Comparison of ENCODE assay signal across 1 cellular context in the genomic region with DNA sequence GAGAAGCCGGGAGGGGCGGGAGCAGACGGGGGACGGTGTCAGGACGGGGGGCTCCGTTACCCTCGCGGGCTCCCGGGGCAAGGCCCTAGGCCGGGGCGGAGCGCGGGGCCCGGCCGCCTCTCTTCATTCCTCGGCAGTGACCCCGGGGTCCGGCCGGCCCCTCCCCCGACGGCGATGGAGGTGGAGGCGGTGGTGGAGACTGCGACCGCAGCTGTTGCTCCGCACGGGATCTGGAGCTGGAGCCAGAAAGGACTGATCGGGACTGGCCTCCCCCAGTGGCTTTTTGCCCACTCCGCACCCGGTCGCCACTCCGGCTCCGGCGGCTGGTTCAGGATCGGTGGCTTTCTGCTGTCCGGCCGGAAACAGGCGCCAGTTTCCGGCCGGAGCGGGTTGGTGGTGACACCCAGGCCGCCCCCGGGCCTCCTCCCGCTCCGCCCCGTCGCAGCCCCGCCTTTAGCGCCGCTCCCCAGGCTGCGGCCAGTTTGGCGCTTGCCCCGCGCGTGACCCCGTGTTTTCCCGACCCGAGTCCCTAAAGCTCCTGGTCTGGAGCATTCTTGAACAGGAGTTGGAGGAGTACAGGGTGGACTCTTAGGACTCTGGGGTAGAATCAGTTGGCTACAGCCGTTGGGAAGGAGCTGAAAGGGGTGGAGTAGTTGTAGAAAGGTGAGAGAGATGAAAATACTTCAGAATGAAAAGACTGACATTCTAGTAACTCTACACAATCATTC.
TF ChIP-seq lines count a peak whose summit lies in the region.

Gene OTUD7B, minus strand, starts transcription at position 339 of the 728 bp plus-strand sequence. CDS start 33,216 bp downstream, outside the sequence.

TF ChIP-seq in K562, 482 proteins besides CTCF, POLR2A, EP300 and RAD21 (continued from another document):
- TF ChIP-seq, protein P1, sequence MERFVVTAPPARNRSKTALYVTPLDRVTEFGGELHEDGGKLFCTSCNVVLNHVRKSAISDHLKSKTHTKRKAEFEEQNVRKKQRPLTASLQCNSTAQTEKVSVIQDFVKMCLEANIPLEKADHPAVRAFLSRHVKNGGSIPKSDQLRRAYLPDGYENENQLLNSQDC (CRISPR knock-in tag; IDR thresholded peaks at IDR 0.05): peak; percentile 85; the same call in 1 of the 2 replicates
- peak; percentile 55; the same call in 1 of the 2 replicates for TF ChIP-seq MYC (IDR thresholded peaks at IDR 0.05; ENCODE audit: low read depth, low read length)
- TF ChIP-seq MYC (CRISPR knock-in tag; IDR thresholded peaks at IDR 0.05; ENCODE audit: borderline replicate concordance, low read depth): no peak
- peak; percentile 84 for TF ChIP-seq THAP12 (CRISPR knock-in tag; IDR thresholded peaks at IDR 0.05)
- no peak for TF ChIP-seq RBM15 (IDR thresholded peaks at IDR 0.05; ENCODE audit: insufficient read depth, low read length)
- TF ChIP-seq HNRNPL (IDR thresholded peaks at IDR 0.05; ENCODE audit: low read depth, low read length): peak; percentile 77; the same call in 1 of the 2 replicates
- no peak for TF ChIP-seq NR4A1 (CRISPR knock-in tag; IDR thresholded peaks at IDR 0.05)
- TF ChIP-seq NR4A1 (tag; IDR thresholded peaks at IDR 0.05): peak; percentile 27; the same call in 1 of the 2 replicates
- TF ChIP-seq, protein P2, sequence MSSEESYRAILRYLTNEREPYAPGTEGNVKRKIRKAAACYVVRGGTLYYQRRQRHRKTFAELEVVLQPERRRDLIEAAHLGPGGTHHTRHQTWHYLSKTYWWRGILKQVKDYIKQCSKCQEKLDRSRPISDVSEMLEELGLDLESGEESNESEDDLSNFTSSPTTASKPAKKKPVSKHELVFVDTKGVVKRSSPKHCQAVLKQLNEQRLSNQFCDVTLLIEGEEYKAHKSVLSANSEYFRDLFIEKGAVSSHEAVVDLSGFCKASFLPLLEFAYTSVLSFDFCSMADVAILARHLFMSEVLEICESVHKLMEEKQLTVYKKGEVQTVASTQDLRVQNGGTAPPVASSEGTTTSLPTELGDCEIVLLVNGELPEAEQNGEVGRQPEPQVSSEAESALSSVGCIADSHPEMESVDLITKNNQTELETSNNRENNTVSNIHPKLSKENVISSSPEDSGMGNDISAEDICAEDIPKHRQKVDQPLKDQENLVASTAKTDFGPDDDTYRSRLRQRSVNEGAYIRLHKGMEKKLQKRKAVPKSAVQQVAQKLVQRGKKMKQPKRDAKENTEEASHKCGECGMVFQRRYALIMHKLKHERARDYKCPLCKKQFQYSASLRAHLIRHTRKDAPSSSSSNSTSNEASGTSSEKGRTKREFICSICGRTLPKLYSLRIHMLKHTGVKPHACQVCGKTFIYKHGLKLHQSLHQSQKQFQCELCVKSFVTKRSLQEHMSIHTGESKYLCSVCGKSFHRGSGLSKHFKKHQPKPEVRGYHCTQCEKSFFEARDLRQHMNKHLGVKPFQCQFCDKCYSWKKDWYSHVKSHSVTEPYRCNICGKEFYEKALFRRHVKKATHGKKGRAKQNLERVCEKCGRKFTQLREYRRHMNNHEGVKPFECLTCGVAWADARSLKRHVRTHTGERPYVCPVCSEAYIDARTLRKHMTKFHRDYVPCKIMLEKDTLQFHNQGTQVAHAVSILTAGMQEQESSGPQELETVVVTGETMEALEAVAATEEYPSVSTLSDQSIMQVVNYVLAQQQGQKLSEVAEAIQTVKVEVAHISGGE (CRISPR knock-in tag; IDR thresholded peaks at IDR 0.05): peak; percentile 96 to 100 (median 100)
- no peak for TF ChIP-seq MXI1 (IDR thresholded peaks at IDR 0.05; ENCODE audit: low read depth, low read length)
- peak; percentile 49; the same call in 1 of the 2 replicates for TF ChIP-seq TRIM28 (IDR thresholded peaks at IDR 0.05)
- TF ChIP-seq ZNF57 (CRISPR knock-in tag; IDR thresholded peaks at IDR 0.05): no peak
- TF ChIP-seq, protein P3, sequence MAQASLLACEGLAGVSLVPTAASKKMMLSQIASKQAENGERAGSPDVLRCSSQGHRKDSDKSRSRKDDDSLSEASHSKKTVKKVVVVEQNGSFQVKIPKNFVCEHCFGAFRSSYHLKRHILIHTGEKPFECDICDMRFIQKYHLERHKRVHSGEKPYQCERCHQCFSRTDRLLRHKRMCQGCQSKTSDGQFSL (CRISPR knock-in tag; IDR thresholded peaks at IDR 0.05): no peak
- TF ChIP-seq, protein P3 (tag; IDR thresholded peaks at IDR 0.05): no peak
- peak; percentile 96 for TF ChIP-seq POLR2G (IDR thresholded peaks at IDR 0.05; ENCODE audit: low read depth, low read length)
- TF ChIP-seq GTF2B (IDR thresholded peaks at IDR 0.05; ENCODE audit: extremely low read depth, insufficient read length): peak; percentile 17
- no peak for TF ChIP-seq POLR3G (IDR thresholded peaks at IDR 0.05; ENCODE audit: extremely low read depth, insufficient read length, insufficient replicate concordance)
- TF ChIP-seq SUPT5H (IDR thresholded peaks at IDR 0.05): peak; percentile 73
- TF ChIP-seq ZEB2 (IDR thresholded peaks at IDR 0.05): peak; percentile 90
- no peak for TF ChIP-seq ZBTB1 (CRISPR knock-in tag; IDR thresholded peaks at IDR 0.05; ENCODE audit: borderline replicate concordance, low read depth)
- peak; percentile 94 to 96 for TF ChIP-seq MAZ (CRISPR knock-in tag; conservative IDR thresholded peaks at IDR 0.05 in 1 of 2, IDR thresholded peaks at IDR 0.05 in 1 of 2)
- peak; percentile 90 for TF ChIP-seq RBM22 (IDR thresholded peaks at IDR 0.05; ENCODE audit: low read depth, low read length, poor library complexity, severe bottlenecking)
- TF ChIP-seq NRF1 (conservative IDR thresholded peaks at IDR 0.05 in 1 of 2, IDR thresholded peaks at IDR 0.05 in 1 of 2): peak; percentile 74 to 77
- TF ChIP-seq AFF4 (CRISPR knock-in tag; IDR thresholded peaks at IDR 0.05): peak; percentile 66
- TF ChIP-seq, protein P4, sequence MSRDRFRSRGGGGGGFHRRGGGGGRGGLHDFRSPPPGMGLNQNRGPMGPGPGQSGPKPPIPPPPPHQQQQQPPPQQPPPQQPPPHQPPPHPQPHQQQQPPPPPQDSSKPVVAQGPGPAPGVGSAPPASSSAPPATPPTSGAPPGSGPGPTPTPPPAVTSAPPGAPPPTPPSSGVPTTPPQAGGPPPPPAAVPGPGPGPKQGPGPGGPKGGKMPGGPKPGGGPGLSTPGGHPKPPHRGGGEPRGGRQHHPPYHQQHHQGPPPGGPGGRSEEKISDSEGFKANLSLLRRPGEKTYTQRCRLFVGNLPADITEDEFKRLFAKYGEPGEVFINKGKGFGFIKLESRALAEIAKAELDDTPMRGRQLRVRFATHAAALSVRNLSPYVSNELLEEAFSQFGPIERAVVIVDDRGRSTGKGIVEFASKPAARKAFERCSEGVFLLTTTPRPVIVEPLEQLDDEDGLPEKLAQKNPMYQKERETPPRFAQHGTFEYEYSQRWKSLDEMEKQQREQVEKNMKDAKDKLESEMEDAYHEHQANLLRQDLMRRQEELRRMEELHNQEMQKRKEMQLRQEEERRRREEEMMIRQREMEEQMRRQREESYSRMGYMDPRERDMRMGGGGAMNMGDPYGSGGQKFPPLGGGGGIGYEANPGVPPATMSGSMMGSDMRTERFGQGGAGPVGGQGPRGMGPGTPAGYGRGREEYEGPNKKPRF (IDR thresholded peaks at IDR 0.05; ENCODE audit: low read depth, low read length): no peak
- TF ChIP-seq ARID4B (CRISPR knock-in tag; IDR thresholded peaks at IDR 0.05): peak; percentile 63; the same call in 1 of the 2 replicates
- peak in 1 of 2 experiments; percentile 61; a peak in 1 of 3 replicates for TF ChIP-seq CBX3 (IDR thresholded peaks at IDR 0.05; ENCODE audit: borderline replicate concordance in 1 of 2, low read length in 2 of 2)
- no peak for TF ChIP-seq TAF15 (IDR thresholded peaks at IDR 0.05; ENCODE audit: low read depth, low read length)
